1 cellular context compared by ENCODE assay signal in the genomic region with DNA sequence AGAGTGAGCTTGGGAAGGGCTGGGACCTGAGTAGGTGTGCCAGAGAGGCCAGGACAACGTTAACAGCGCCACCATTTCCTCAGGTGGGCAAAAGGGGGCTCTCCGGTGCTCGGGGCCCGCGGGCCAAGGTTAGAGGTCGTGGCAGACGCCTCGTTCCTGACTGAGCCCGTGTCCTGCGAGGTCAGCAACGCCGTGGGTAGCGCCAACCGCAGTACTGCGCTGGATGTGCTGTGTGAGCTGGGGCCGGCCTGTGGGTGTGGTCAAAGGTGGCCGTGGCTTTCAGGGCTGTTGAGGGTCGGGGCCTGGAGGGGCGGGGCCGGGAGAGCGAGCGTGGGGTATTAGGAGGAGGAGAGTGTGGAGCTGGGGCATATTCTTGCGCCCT.
TF ChIP-seq lines count a peak whose summit lies in the region.

No MANE protein-coding gene starts in this region.

TF ChIP-seq in HepG2, 621 proteins besides CTCF, POLR2A, EP300 and RAD21:
- TF ChIP-seq HOXA3 (CRISPR knock-in tag; IDR thresholded peaks at IDR 0.05) (peak; percentile 5; the same call in 1 of the 2 replicates), PHF20 (CRISPR knock-in tag; IDR thresholded peaks at IDR 0.05) (no peak)
TF ChIP-seq in HepG2: peak in this region for 1.
